1 cellular context compared by ENCODE assay signal in genomic region chr2:190765386-190766173, GRCh38.
TF ChIP-seq lines count a peak whose summit lies in the region.

No MANE protein-coding gene starts in this region.

TF ChIP-seq in K562, 482 proteins besides CTCF, POLR2A, EP300 and RAD21 (continued from another document):
- TF ChIP-seq CHD7 (IDR thresholded peaks at IDR 0.05; ENCODE audit: low read depth, low read length) (no peak), CEBPG (CRISPR knock-in tag; IDR thresholded peaks at IDR 0.05) (no peak), CEBPG (tag; conservative IDR thresholded peaks at IDR 0.05 in 1 of 2, IDR thresholded peaks at IDR 0.05 in 1 of 2) (no peak), KLF6 (CRISPR knock-in tag; IDR thresholded peaks at IDR 0.05; ENCODE audit: borderline replicate concordance) (no peak), HSF4 (CRISPR knock-in tag; IDR thresholded peaks at IDR 0.05; ENCODE audit: borderline replicate concordance) (no peak), PURB (CRISPR knock-in tag; IDR thresholded peaks at IDR 0.05; ENCODE audit: low read depth) (no peak), ZNF586 (CRISPR knock-in tag; conservative IDR thresholded peaks at IDR 0.05) (no peak), KHSRP (IDR thresholded peaks at IDR 0.05) (no peak), SAP30 (IDR thresholded peaks at IDR 0.05; ENCODE audit: borderline replicate concordance, insufficient read depth, low read depth, low read length, poor library complexity, severe bottlenecking) (no peak), NCOA6 (IDR thresholded peaks at IDR 0.05) (no peak), NRF1 (conservative IDR thresholded peaks at IDR 0.05 in 1 of 2, IDR thresholded peaks at IDR 0.05 in 1 of 2) (no peak), JUND (IDR thresholded peaks at IDR 0.05; ENCODE audit: borderline replicate concordance, low read depth, low read length) (no peak), JUND (tag; IDR thresholded peaks at IDR 0.05; ENCODE audit: borderline replicate concordance, low read depth, low read length) (0 out of 3 replicates have a peak, but pooled peaks have one; percentile 16), GATA2 (CRISPR knock-in tag; IDR thresholded peaks at IDR 0.05) (no peak), HMBOX1 (IDR thresholded peaks at IDR 0.05) (peak; percentile 92), ZBTB7A (IDR thresholded peaks at IDR 0.05; ENCODE audit: borderline replicate concordance, control insufficient read depth, low read depth, low read length) (no peak), NEUROD1 (IDR thresholded peaks at IDR 0.05; ENCODE audit: borderline replicate concordance, low read depth, low read length, partially characterized antibody) (no peak), CCNT2 (IDR thresholded peaks at IDR 0.05; ENCODE audit: borderline replicate concordance, extremely low read depth, insufficient read length, low read depth, low read length) (no peak), HDGF (IDR thresholded peaks at IDR 0.05) (no peak), PKNOX1 (IDR thresholded peaks at IDR 0.05) (0 out of 2 replicates have a peak, but pooled peaks have one; percentile 10), MLLT1 (IDR thresholded peaks at IDR 0.05) (no peak), HMGXB4 (CRISPR knock-in tag; IDR thresholded peaks at IDR 0.05) (no peak), FOXO4 (CRISPR knock-in tag; IDR thresholded peaks at IDR 0.05) (no peak), PTBP1 (IDR thresholded peaks at IDR 0.05; ENCODE audit: low read depth, low read length) (no peak)
